Comparison of ENCODE assay signal across 33 cellular contexts in genomic region chr12:113391145-113391544, GRCh38. TPM values are rescaled to one million over a fixed set of nuclear protein-coding genes. Genes with fewer than 3 reads are reported as not detected.
"Had no signal": no experiment of that assay in that cellular context is flagged by ENCODE, and none has a peak within 500 bp of the region (broad histone marks: within the 10 kb centered on the region; RNA-seq: fewer than 3 reads in every experiment).

No MANE protein-coding gene starts in this region.

- H3K27me3 ChIP-seq: neutrophil, ovary, spleen, suprapubic skin, testis, tibial artery, transverse colon, upper lobe of right lung, uterus had no signal

- H3K9ac ChIP-seq: parathyroid adenoma had no signal

- H3K4me1 ChIP-seq: parathyroid adenoma, psoas muscle, spleen, suprapubic skin, testis, tibial artery, transverse colon, upper lobe of right lung, uterus had no signal

- H3K27ac ChIP-seq: neutrophil, ovary, parathyroid adenoma, psoas muscle, skin epidermis, spleen, suprapubic skin, testis, tibial artery, transverse colon, upper lobe of right lung, uterus had no signal

- H3K9me3 ChIP-seq: neutrophil, ovary, psoas muscle, suprapubic skin, testis, tibial artery, transverse colon, upper lobe of right lung, uterus had no signal

- H3K4me2 ChIP-seq: smooth muscle cell had no signal

- ATAC-seq: naive thymus-derived CD8-positive, alpha-beta T cell; natural killer cell treated with Interleukin-12 subunit alpha and Interleukin-12 subunit beta and Interleukin-15 and Interleukin-18, amount 100 ng/mL, for 72 hours; psoas muscle; right cardiac atrium; sciatic nerve; stimulated activated memory B cell treated with anti-CD40 and anti-IgM and Interleukin-4, amounts not matched to agents 10 μg/mL and 1 μg/mL and 100 μg/mL, for 72 hours; stimulated activated naive CD8-positive, alpha-beta T cell treated with anti-CD3 and anti-CD28 coated beads, Interleukin-15, amount 100 ng/mL, for 72 hours; stimulated activated naive CD8-positive, alpha-beta T cell treated with anti-CD3 and anti-CD28 coated beads, Interleukin-15, Interleukin-2, amounts not matched to agents 100 U/mL and 50 U/mL, for 24 hours; upper lobe of right lung had no signal

- H3K4me3 ChIP-seq: ovary, psoas muscle, skin epidermis, smooth muscle cell, spleen, suprapubic skin, testis, tibial artery, transverse colon, upper lobe of right lung, uterus had no signal

- H3K36me3 ChIP-seq: neutrophil, ovary, transverse colon, uterus had no signal

- DNase-seq: naive B cell; naive thymus-derived CD8-positive, alpha-beta T cell; nephron progenitor cell; nucleus accumbens; ovary; psoas muscle; right cardiac atrium; spleen; stimulated activated CD4-positive, alpha-beta T cell treated with anti-CD3 and anti-CD28 coated beads, Interleukin-12 subunit alpha, Interleukin-12 subunit beta, amount 100 ng/mL, for 4 hours; stimulated activated CD4-positive, alpha-beta T cell treated with anti-CD3 and anti-CD28 coated beads, Interleukin-1b, Interleukin-23, amount 100 ng/mL, for 48 hours; stimulated activated CD4-positive, alpha-beta T cell treated with anti-CD3 and anti-CD28 coated beads, Interleukin-4, amount 100 ng/mL, for 1 hour; stimulated activated CD4-positive, alpha-beta T cell treated with anti-CD3 and anti-CD28 coated beads, Interleukin-4, amount 100 ng/mL, for 4 hours; stimulated activated CD8-positive, alpha-beta memory T cell treated with anti-CD3 and anti-CD28 coated beads, Interleukin-4, amount 100 ng/mL, for 48 hours; stimulated activated naive CD4-positive, alpha-beta T cell; stimulated activated naive CD8-positive, alpha-beta T cell treated with anti-CD3 and anti-CD28 coated beads, Interleukin-15, amount 100 ng/mL, for 72 hours; stimulated activated naive CD8-positive, alpha-beta T cell treated with anti-CD3 and anti-CD28 coated beads, Interleukin-15, Interleukin-2, amounts not matched to agents 100 U/mL and 50 U/mL, for 24 hours; substantia nigra; testis; tibial artery; transverse colon; upper lobe of right lung; uterus had no signal

- H2AFZ ChIP-seq: parathyroid adenoma had no signal

- H3K79me2 ChIP-seq: parathyroid adenoma had no signal

RNA-seq across cellular contexts. Expression of gene SDS, which starts 12.5 kb away (rescaled TPM):
- total RNA-seq: naive thymus-derived CD8-positive, alpha-beta T cell; natural killer cell treated with Interleukin-12 subunit alpha and Interleukin-12 subunit beta and Interleukin-15 and Interleukin-18, amount 100 ng/mL, for 72 hours; neural crest cell; progenitor cell of endocrine pancreas; smooth muscle cell; urinary bladder; uterus had no signal
- polyA plus RNA-seq: naive thymus-derived CD8-positive, alpha-beta T cell; smooth muscle cell had no signal

RNA-seq across cellular contexts. Expression of gene SDSL, which starts 31.0 kb away (rescaled TPM):
- total RNA-seq: naive thymus-derived CD8-positive, alpha-beta T cell had no signal
- polyA plus RNA-seq: naive thymus-derived CD8-positive, alpha-beta T cell had no signal
